Comparison of ENCODE assay signal across 21 cellular contexts in genomic region chr15:47796339-47796738, GRCh38.
"Had no signal": no experiment of that assay in that cellular context is flagged by ENCODE, and none has a peak within 500 bp of the region (broad histone marks: within the 10 kb centered on the region; RNA-seq: fewer than 3 reads in every experiment).

No MANE protein-coding gene starts in this region.

- H3K27me3 Mint-ChIP-seq: activated T-cell treated with anti-CD3 and anti-CD28 coated beads, Interleukin-2, amount 50 U/mL, for 24 hours; dendritic cell treated with granulocyte-macrophage colony-stimulating factor and Interleukin-4, amounts not matched to agents 40 ng/mL and 50 ng/mL, for 4 days had no signal

- H3K36me3 Mint-ChIP-seq: natural killer cell treated with Interleukin-12 subunit alpha and Interleukin-12 subunit beta and Interleukin-15 and Interleukin-18, amount 100 ng/mL, for 72 hours had no signal

- H3K4me3 Mint-ChIP-seq: activated CD4-positive, alpha-beta memory T cell treated with anti-CD3 and anti-CD28 coated beads, Interleukin-2, amount 10 ng/mL, durations not matched to agents 7 days and 5 days; activated T-cell treated with anti-CD3 and anti-CD28 coated beads, Interleukin-2, amount 50 U/mL, for 24 hours; dendritic cell treated with granulocyte-macrophage colony-stimulating factor and Interleukin-4, amounts not matched to agents 40 ng/mL and 50 ng/mL, for 4 days; natural killer cell treated with Interleukin-12 subunit alpha and Interleukin-12 subunit beta and Interleukin-15 and Interleukin-18, amount 100 ng/mL, for 72 hours had no signal

- H3K36me3 ChIP-seq: brain microvascular endothelial cell, esophagus squamous epithelium, lower lobe of right lung, prostate gland, spleen, tibial nerve had no signal

- DNase-seq: activated CD4-positive, alpha-beta memory T cell treated with anti-CD3 and anti-CD28 coated beads, Interleukin-2, amount 10 ng/mL, durations not matched to agents 7 days and 5 days; activated CD4-positive, alpha-beta T cell treated with anti-CD3 and anti-CD28 coated beads for 48 hours; activated CD8-positive, alpha-beta memory T cell treated with anti-CD3 and anti-CD28 coated beads, Interleukin-2, amount 50 U/mL, for 48 hours; activated gamma-delta T cell treated with Interleukin-2 at 50 U/mL for 16 hours; activated naive CD4-positive, alpha-beta T cell treated with anti-CD3 and anti-CD28 coated beads, Interleukin-2, amount 50 U/mL, for 16 hours; activated T-cell treated with anti-CD3 and anti-CD28 coated beads, Interleukin-2, amount 50 U/mL, for 24 hours; amniotic stem cell; brain microvascular endothelial cell; central memory CD4-positive, alpha-beta T cell; esophagus squamous epithelium; foreskin melanocyte; lower lobe of right lung; mucosa of descending colon; spleen; stimulated activated naive CD4-positive, alpha-beta T cell treated with Interleukin-2 at 50 U/mL for 16 hours had no signal

- ATAC-seq: activated CD4-positive, CD25-positive, alpha-beta regulatory T cell treated with anti-CD3 and anti-CD28 coated beads, Interleukin-2, amount 50 U/mL, for 24 hours; lower lobe of right lung; mucosa of descending colon; natural killer cell treated with Interleukin-12 subunit alpha and Interleukin-12 subunit beta and Interleukin-15 and Interleukin-18, amount 100 ng/mL, for 72 hours had no signal

- H3K4me1 ChIP-seq: lower lobe of right lung, prostate gland, spleen had no signal

- H3K9me3 ChIP-seq: esophagus squamous epithelium, lower lobe of right lung, mucosa of descending colon, prostate gland, spleen, tibial nerve had no signal

- H3K4me1 Mint-ChIP-seq: activated CD4-positive, alpha-beta memory T cell treated with anti-CD3 and anti-CD28 coated beads, Interleukin-2, amount 10 ng/mL, durations not matched to agents 7 days and 5 days had no signal

- H3K4me3 ChIP-seq: esophagus squamous epithelium, lower lobe of right lung, mucosa of descending colon, prostate gland, spleen, tibial nerve had no signal

- H3K27me3 ChIP-seq: brain microvascular endothelial cell, esophagus squamous epithelium, spleen, tibial nerve had no signal

- H3K27ac Mint-ChIP-seq: activated CD4-positive, alpha-beta memory T cell treated with anti-CD3 and anti-CD28 coated beads, Interleukin-2, amount 10 ng/mL, durations not matched to agents 7 days and 5 days; activated T-cell treated with anti-CD3 and anti-CD28 coated beads, Interleukin-2, amount 50 U/mL, for 24 hours; dendritic cell treated with granulocyte-macrophage colony-stimulating factor and Interleukin-4, amounts not matched to agents 40 ng/mL and 50 ng/mL, for 4 days; natural killer cell treated with Interleukin-12 subunit alpha and Interleukin-12 subunit beta and Interleukin-15 and Interleukin-18, amount 100 ng/mL, for 72 hours had no signal

- H3K27ac ChIP-seq: brain microvascular endothelial cell, epithelial cell of prostate, esophagus squamous epithelium, lower lobe of right lung, prostate gland, spleen, tibial nerve had no signal

- H3K9me3 Mint-ChIP-seq: activated T-cell treated with anti-CD3 and anti-CD28 coated beads, Interleukin-2, amount 50 U/mL, for 24 hours; dendritic cell treated with granulocyte-macrophage colony-stimulating factor and Interleukin-4, amounts not matched to agents 40 ng/mL and 50 ng/mL, for 4 days had no signal
